1 cellular context compared by ENCODE assay signal in genomic region chr17:74770498-74771318, GRCh38.
TF ChIP-seq lines count a peak whose summit lies in the region.

No MANE protein-coding gene starts in this region.

TF ChIP-seq in HepG2, 621 proteins besides CTCF, POLR2A, EP300 and RAD21 (continued from another document and continues in another):
- TF ChIP-seq NFKBIZ (CRISPR knock-in tag; IDR thresholded peaks at IDR 0.05) (0 out of 2 replicates have a peak, but pooled peaks have one; percentile 40), MIER3 (CRISPR knock-in tag; IDR thresholded peaks at IDR 0.05; ENCODE audit: borderline replicate concordance) (no peak; the same call in 1 of the 2 replicates), MED8 (CRISPR knock-in tag; IDR thresholded peaks at IDR 0.05; ENCODE audit: insufficient replicate concordance) (no peak), ZNF24 (IDR thresholded peaks at IDR 0.05) (no peak), ZBTB39 (CRISPR knock-in tag; IDR thresholded peaks at IDR 0.05) (no peak), BCL6 (CRISPR knock-in tag; IDR thresholded peaks at IDR 0.05) (no peak; the same call in none of the 2 replicates), RNF2 (conservative IDR thresholded peaks at IDR 0.05; ENCODE audit: low read depth) (no peak), NCOA2 (CRISPR knock-in tag; IDR thresholded peaks at IDR 0.05) (peak; percentile 34; the same call in 1 of the 2 replicates), ZNF550 (CRISPR knock-in tag; IDR thresholded peaks at IDR 0.05; ENCODE audit: borderline replicate concordance) (no peak), ZNF512 (CRISPR knock-in tag; IDR thresholded peaks at IDR 0.05) (0 out of 2 replicates have a peak, but pooled peaks have one; percentile 36), ZFP37 (CRISPR knock-in tag; IDR thresholded peaks at IDR 0.05; ENCODE audit: borderline replicate concordance) (peak; percentile 64; the same call in 1 of the 2 replicates), ZFX (CRISPR knock-in tag; IDR thresholded peaks at IDR 0.05; ENCODE audit: low read depth) (peak; percentile 71), FIP1L1 (IDR thresholded peaks at IDR 0.05; ENCODE audit: borderline replicate concordance, insufficient read depth, low read depth, low read length) (no peak; the same call in 1 of the 2 replicates), PLRG1 (conservative IDR thresholded peaks at IDR 0.05) (no peak), ZSCAN30 (CRISPR knock-in tag; IDR thresholded peaks at IDR 0.05) (no peak), PCBP1 (IDR thresholded peaks at IDR 0.05; ENCODE audit: borderline replicate concordance, low read depth, low read length) (no peak), CEBPB (IDR thresholded peaks at IDR 0.05; ENCODE audit: borderline replicate concordance, low read depth, low read length) (no peak), NAIF1 (CRISPR knock-in tag; IDR thresholded peaks at IDR 0.05; ENCODE audit: borderline replicate concordance) (no peak; the same call in 1 of the 2 replicates), ZFP91 (CRISPR knock-in tag; IDR thresholded peaks at IDR 0.05; ENCODE audit: borderline replicate concordance) (peak; percentile 88), HBP1 (CRISPR knock-in tag; IDR thresholded peaks at IDR 0.05; ENCODE audit: low read depth) (peak; percentile 91; the same call in 1 of the 2 replicates), SALL1 (CRISPR knock-in tag; IDR thresholded peaks at IDR 0.05) (peak; percentile 48; the same call in 1 of the 2 replicates), ELF1 (CRISPR knock-in tag; IDR thresholded peaks at IDR 0.05) (no peak; the same call in 1 of the 2 replicates), FOSL1 (CRISPR knock-in tag; IDR thresholded peaks at IDR 0.05; ENCODE audit: borderline replicate concordance) (no peak), ZNF276 (CRISPR knock-in tag; IDR thresholded peaks at IDR 0.05; ENCODE audit: low read depth) (no peak; the same call in 1 of the 2 replicates), ZNF343 (CRISPR knock-in tag; IDR thresholded peaks at IDR 0.05) (no peak), ADNP (CRISPR knock-in tag; IDR thresholded peaks at IDR 0.05) (no peak), PRDM15 (CRISPR knock-in tag; IDR thresholded peaks at IDR 0.05) (no peak), ZNF431 (CRISPR knock-in tag; IDR thresholded peaks at IDR 0.05; ENCODE audit: borderline replicate concordance, low read depth) (no peak), ZNF816 (CRISPR knock-in tag; IDR thresholded peaks at IDR 0.05; ENCODE audit: borderline replicate concordance) (no peak), ZNF572 (CRISPR knock-in tag; IDR thresholded peaks at IDR 0.05) (no peak), ATRX (CRISPR knock-in tag; IDR thresholded peaks at IDR 0.05; ENCODE audit: borderline replicate concordance) (no peak), TEAD2 (CRISPR knock-in tag; IDR thresholded peaks at IDR 0.05) (no peak), MLX (CRISPR knock-in tag; IDR thresholded peaks at IDR 0.05) (0 out of 2 replicates have a peak, but pooled peaks have one; percentile 14), YY1 (IDR thresholded peaks at IDR 0.05; ENCODE audit: insufficient read depth, insufficient replicate concordance, low read depth, low read length) (peak; percentile 35), ZNF782 (CRISPR knock-in tag; IDR thresholded peaks at IDR 0.05; ENCODE audit: borderline replicate concordance) (0 out of 2 replicates have a peak, but pooled peaks have one; percentile 3), SIN3B (IDR thresholded peaks at IDR 0.05; ENCODE audit: low read length) (no peak), ZNF441 (CRISPR knock-in tag; IDR thresholded peaks at IDR 0.05; ENCODE audit: borderline replicate concordance) (no peak), MAZ (IDR thresholded peaks at IDR 0.05; ENCODE audit: borderline replicate concordance, low read depth, low read length) (peak; percentile 37; the same call in 1 of the 2 replicates), MAZ (CRISPR knock-in tag; IDR thresholded peaks at IDR 0.05; ENCODE audit: low read depth) (peak; percentile 68), ZMYM2 (CRISPR knock-in tag; IDR thresholded peaks at IDR 0.05) (no peak), CCAR2 (optimal IDR thresholded peaks at IDR 0.05; ENCODE audit: low read depth, low read length) (no peak), ZNF652 (CRISPR knock-in tag; IDR thresholded peaks at IDR 0.05; ENCODE audit: borderline replicate concordance, low read depth) (peak; percentile 76; the same call in 1 of the 2 replicates), ATF5 (CRISPR knock-in tag; IDR thresholded peaks at IDR 0.05; ENCODE audit: low read depth) (no peak), ZBTB37 (CRISPR knock-in tag; IDR thresholded peaks at IDR 0.05) (no peak), ZXDC (CRISPR knock-in tag; IDR thresholded peaks at IDR 0.05) (no peak), NCOR1 (IDR thresholded peaks at IDR 0.05; ENCODE audit: borderline replicate concordance, low read length) (no peak)
